ENCODE assay signal across 24 cellular contexts in the genomic region with DNA sequence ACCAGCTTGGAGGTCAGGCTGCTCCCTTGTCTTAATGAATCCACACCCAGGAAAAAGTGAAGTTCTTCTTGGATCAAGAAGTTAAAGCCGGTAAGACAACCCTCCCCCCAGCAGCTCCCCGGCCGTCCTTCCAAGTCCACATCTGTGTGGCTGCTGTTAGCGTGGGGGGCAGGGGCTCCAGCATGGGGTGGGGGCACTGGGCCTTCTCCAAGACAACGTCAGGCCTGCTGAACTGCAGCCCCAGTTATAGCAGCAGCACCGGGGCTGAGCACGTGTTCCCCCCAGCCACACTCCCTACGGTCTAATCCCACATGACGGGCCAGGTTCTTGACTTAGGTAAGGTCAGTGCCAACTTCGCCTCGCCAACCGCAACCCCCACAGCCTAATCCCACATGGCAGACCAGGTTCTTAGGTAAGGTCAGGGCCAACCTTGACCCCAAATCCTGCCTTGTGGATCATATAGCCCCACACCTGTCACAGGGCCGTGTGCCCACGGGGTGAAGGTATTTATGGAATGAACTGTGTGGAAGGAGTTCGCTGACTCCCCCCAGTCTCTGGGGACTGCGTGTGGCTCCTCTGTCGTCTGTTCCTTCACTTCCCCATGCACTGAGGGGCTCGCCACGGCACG. TPM values are rescaled to one million over a fixed set of nuclear protein-coding genes. Genes with fewer than 3 reads are reported as not detected.
DNase-seq lines count a peak whose midpoint lies in the region; ATAC-seq, FAIRE-seq and TF ChIP-seq lines count a peak whose summit lies in the region.
"Had no signal": no experiment of that assay in that cellular context is flagged by ENCODE, and none has a peak within 500 bp of the region (broad histone marks: within the 10 kb centered on the region; RNA-seq: fewer than 3 reads in every experiment).

No MANE protein-coding gene starts in this region.

- no peak for TF ChIP-seq EP300 in HepG2 (IDR thresholded peaks at IDR 0.05; ENCODE audit: low read depth in 2 of 2, low read length in 2 of 2)
- TF ChIP-seq EP300 in HepG2 (CRISPR knock-in tag; IDR thresholded peaks at IDR 0.05; ENCODE audit: borderline replicate concordance) = no peak

- H3K9ac ChIP-seq in BLaER1 treated with 17β-estradiol and CSF1 and Interleukin-3, amounts not matched to agents 10 nM and 100 nM = no peak overlapping the region
- H3K9ac ChIP-seq in IMR-90 (ENCODE audit: low read depth, low read length) (no peak overlapping the region), kidney (ENCODE audit: low read length in 2 of 2) (no peak overlapping the region), HepG2 (ENCODE audit: insufficient read depth, low read depth, low read length) (no peak overlapping the region)

- no peak overlapping the region for H2BK120ac ChIP-seq in IMR-90 (ENCODE audit: low read depth, low read length)

- H3K36me3 ChIP-seq in BLaER1 treated with 17β-estradiol and CSF1 and Interleukin-3, amounts not matched to agents 10 nM and 100 nM = no peaks in the 10 kb centered on the region
- H3K36me3 ChIP-seq in IMR-90 (ENCODE audit: control insufficient read depth, insufficient read depth, low read length) (no peaks in the 10 kb centered on the region), kidney (ENCODE audit: control insufficient read depth in 1 of 2, insufficient read depth in 2 of 2, low read length in 2 of 2) (no peaks in the 10 kb centered on the region), HepG2 (replicated peaks in 1 of 2; ENCODE audit: control insufficient read depth in 1 of 2, insufficient read depth in 2 of 2, low read length in 2 of 2) (no peaks in the 10 kb centered on the region)
- H3K36me3 ChIP-seq: HAP-1 had no signal

- peak overlapping the region; percentile 19 for H2AFZ ChIP-seq in IMR-90 (replicated peaks; ENCODE audit: low read length, poor library complexity)
- no peak overlapping the region for H2AFZ ChIP-seq in HepG2 (ENCODE audit: low read length)

- ATAC-seq in IMR-90 (ENCODE audit: low read depth) (no peak), HG03442 (IDR thresholded peaks at IDR 0.05; ENCODE audit: unreplicated experiment) (no peak), HepG2 (no peak)

- H4K5ac ChIP-seq in IMR-90 (ENCODE audit: low read depth, low read length) = no peak overlapping the region

- no peak overlapping the region for H2AK9ac ChIP-seq in IMR-90 (replicated peaks; ENCODE audit: low read depth, low read length, poor library complexity)

- no peak overlapping the region for H3K4ac ChIP-seq in IMR-90 (ENCODE audit: low read depth, low read length)

- H3K14ac ChIP-seq in IMR-90 (replicated peaks; ENCODE audit: low read depth, low read length) = no peak overlapping the region

- CTCF ChIA-PET in IMR-90 (lab: Yijun Ruan, JAX) (no interaction called here), HepG2 (lab: Yijun Ruan, JAX; ENCODE audit: low intra/inter-chr PET ratio, low total read pairs) (no interaction called here)

- H3K4me1 ChIP-seq in BLaER1 treated with 17β-estradiol and CSF1 and Interleukin-3, amounts not matched to agents 10 nM and 100 nM = peaks cover 0 to 20% (median 16%) of the 10 kb centered on the region in 10 experiments; a peak in 15 of 20 replicates
- no peaks in the 10 kb centered on the region for H3K4me1 ChIP-seq in IMR-90 (ENCODE audit: control insufficient read depth, insufficient read depth, low read length)
- H3K4me1 ChIP-seq in kidney (ENCODE audit: control insufficient read depth in 1 of 2, insufficient read depth in 1 of 2, low read depth in 1 of 2, low read length in 2 of 2) = no peaks in the 10 kb centered on the region
- no peaks in the 10 kb centered on the region for H3K4me1 ChIP-seq in HepG2 (ENCODE audit: insufficient read depth, low read length)
- H3K4me1 ChIP-seq: HAP-1 had no signal

- H3K56ac ChIP-seq in IMR-90 (ENCODE audit: extremely low read depth, insufficient read depth, low read length) = no peak overlapping the region; the same call in 1 of the 2 replicates

- peaks cover 0 to 11% (median 7%) of the 10 kb centered on the region in 11 experiments; a peak in 9 of 22 replicates for H3K9me3 ChIP-seq in BLaER1 treated with 17β-estradiol and CSF1 and Interleukin-3, amounts not matched to agents 10 nM and 100 nM (replicated peaks in 1 of 11)
- H3K9me3 ChIP-seq in IMR-90 (ENCODE audit: control insufficient read depth, insufficient read depth, low read length) = no peaks in the 10 kb centered on the region
- no peaks in the 10 kb centered on the region for H3K9me3 ChIP-seq in kidney (ENCODE audit: control insufficient read depth in 1 of 2, low read length in 2 of 2)
- no peaks in the 10 kb centered on the region for H3K9me3 ChIP-seq in HepG2 (ENCODE audit: low read length)
- H3K9me3 ChIP-seq: HAP-1 had no signal

- no peak overlapping the region for H2BK20ac ChIP-seq in IMR-90 (ENCODE audit: low read depth, low read length)

- H2BK15ac ChIP-seq in IMR-90 (ENCODE audit: low read depth, low read length) = no peak overlapping the region

- H3K4me3 ChIP-seq in BLaER1 treated with 17β-estradiol and CSF1 and Interleukin-3, amounts not matched to agents 10 nM and 100 nM = no peak overlapping the region
- no peak overlapping the region for H3K4me3 ChIP-seq in IMR-90 (ENCODE audit: insufficient read depth, low read depth, low read length)
- no peak overlapping the region for H3K4me3 ChIP-seq in kidney (ENCODE audit: low read length in 2 of 2)
- H3K4me3 ChIP-seq in HepG2 (replicated peaks in 1 of 3; ENCODE audit: insufficient read depth in 1 of 3, low read depth in 2 of 3, low read length in 3 of 3) = no peak overlapping the region
- H3K4me3 ChIP-seq: HAP-1 had no signal

- H3K23ac ChIP-seq in IMR-90 (ENCODE audit: low read depth, low read length) = no peak overlapping the region

- H2BK5ac ChIP-seq in IMR-90 (ENCODE audit: low read depth, low read length, poor library complexity, severe bottlenecking) = no peak overlapping the region

- H3K4me2 ChIP-seq in BLaER1 treated with 17β-estradiol and CSF1 and Interleukin-3, amounts not matched to agents 10 nM and 100 nM = peak overlapping the region in 9 of 11 experiments; percentile 4 to 72 (median 61); a peak in 17 of 22 replicates
- H3K4me2 ChIP-seq in IMR-90 (ENCODE audit: low read depth, low read length) = no peak overlapping the region
- H3K4me2 ChIP-seq in HepG2 (ENCODE audit: low read depth, low read length) = no peak overlapping the region

- no peak overlapping the region for H3K18ac ChIP-seq in IMR-90 (ENCODE audit: low read depth, low read length)

- H3K79me2 ChIP-seq in HepG2 (ENCODE audit: insufficient read depth, low read length) = no peaks in the 10 kb centered on the region

- BruUV-seq in IMR-90 (replicated peaks; lab: Mats Ljungman, UMichigan) (no TSS peak), HepG2 (replicated peaks; lab: Mats Ljungman, UMichigan) (no TSS peak)

- in situ Hi-C loops in IMR-90 (cut with MboI; ENCODE audit: low sequenced_read_pairs) (no loop called here), HepG2 (cut with HindIII; ENCODE audit: extremely low pct_ligation_motif_present, low pct_unique_long_range_greater_than_20kb) (no loop called here)

- H4K20me1 ChIP-seq in BLaER1 treated with 17β-estradiol and CSF1 and Interleukin-3, amounts not matched to agents 10 nM and 100 nM = peaks cover 0 to 14% (median 0%) of the 10 kb centered on the region in 11 experiments; a peak in 1 of 22 replicates
- H4K20me1 ChIP-seq in IMR-90 (ENCODE audit: insufficient read depth, low read length) = no peaks in the 10 kb centered on the region
- no peaks in the 10 kb centered on the region for H4K20me1 ChIP-seq in HepG2 (ENCODE audit: insufficient read depth, low read length)

- TF ChIP-seq POLR2A in IMR-90 (IDR thresholded peaks at IDR 0.05; ENCODE audit: low read depth, low read length) (no peak), HepG2 (IDR thresholded peaks at IDR 0.05; ENCODE audit: insufficient read depth in 1 of 2, low read depth in 2 of 2, low read length in 2 of 2) (no peak)

- H3K27me3 ChIP-seq in BLaER1 treated with 17β-estradiol and CSF1 and Interleukin-3, amounts not matched to agents 10 nM and 100 nM = peaks cover 0 to 34% (median 12%) of the 10 kb centered on the region in 11 experiments; a peak in 12 of 22 replicates
- H3K27me3 ChIP-seq in IMR-90 (ENCODE audit: control insufficient read depth, insufficient read depth, low read length) (no peaks in the 10 kb centered on the region; the same call in 1 of the 2 replicates), HepG2 (ENCODE audit: control insufficient read depth in 1 of 2, insufficient read depth in 2 of 2, low read length in 2 of 2) (peaks cover 25 to 93% of the 10 kb centered on the region in 2 experiments)

- no peaks in the 10 kb centered on the region for H3K79me1 ChIP-seq in IMR-90 (ENCODE audit: low read depth in 1 of 2, low read length in 2 of 2)

- DNase-seq in IMR-90 (no peak), kidney (peak; percentile 41), posterior vena cava (ENCODE audit: low spot score) (peak; percentile 70), iPS-NIHi11 (ENCODE audit: low spot score) (no peak), NCI-H226 (no peak), HepG2 (ENCODE audit: low spot score) (no peak)
- DNase-seq: Calu3; CD4-positive, alpha-beta memory T cell; COR-L47; DMS53; DMS79 treated with DMSO at 0.1 percent for 48 hours; GF-D8; GOT3; HFFc6 had no signal

- dilution Hi-C loops in IMR-90 (cut with HindIII; ENCODE audit: low sequenced_read_pairs, unreplicated experiment) = no loop called here

- H3K27ac ChIP-seq in BLaER1 treated with 17β-estradiol and CSF1 and Interleukin-3, amounts not matched to agents 10 nM and 100 nM = no peak overlapping the region
- H3K27ac ChIP-seq in IMR-90 (ENCODE audit: insufficient read depth, low read length) (no peak overlapping the region), kidney (ENCODE audit: low read depth in 2 of 2, low read length in 2 of 2) (no peak overlapping the region), HepG2 (ENCODE audit: extremely low read length, insufficient read depth, low read length) (no peak overlapping the region)

- intact Hi-C loops in IMR-90 (cut with micrococcal nuclease) = no loop called here
- intact Hi-C loops in kidney (cut with DNase I) = no loop called here
- intact Hi-C loops in posterior vena cava (cut with DNase I) = no loop called here
- intact Hi-C loops in HepG2 (cut with micrococcal nuclease; ENCODE audit: unreplicated experiment) = no loop called here

- H3K9me1 ChIP-seq in IMR-90 (ENCODE audit: insufficient read depth, low read length) = no peaks in the 10 kb centered on the region; the same call in 1 of the 2 replicates

- POLR2A ChIA-PET in IMR-90 (lab: Charles Lee; ENCODE audit: unreplicated experiment) = no interaction called here
- POLR2A ChIA-PET in HepG2 (lab: Yijun Ruan, JAX) = no interaction called here

- FAIRE-seq in kidney (lab: Jason Lieb, UNC) (no peak), HepG2 (lab: Jason Lieb, UNC) (no peak)
- FAIRE-seq: GM12891, GM18507, H54 had no signal

- TF ChIP-seq RAD21 in IMR-90 (IDR thresholded peaks at IDR 0.05; ENCODE audit: low read length) (no peak), HepG2 (CRISPR knock-in tag; IDR thresholded peaks at IDR 0.05) (no peak)

- H2AK5ac ChIP-seq in IMR-90 (ENCODE audit: low read depth, low read length) = no peak overlapping the region

- no CpG with 5 or more reads among the region's 20 CpGs for WGBS in IMR-90 (ENCODE audit: extremely low coverage in 2 of 2, insufficient read length in 1 of 2), 2 experiments
- WGBS in HepG2 (ENCODE audit: low lambda C conversion rate) = 10% methylated on average over 4 of the region's 20 CpGs

- no peak overlapping the region for H4K91ac ChIP-seq in IMR-90 (ENCODE audit: insufficient read depth, low read depth, low read length)

- no peak overlapping the region for H4K8ac ChIP-seq in IMR-90 (ENCODE audit: low read depth in 2 of 2, low read length in 2 of 2)

- TF ChIP-seq CTCF in IMR-90 (conservative IDR thresholded peaks at IDR 0.05; ENCODE audit: low read depth, low read length) = no peak
- no peak for TF ChIP-seq CTCF in kidney (IDR thresholded peaks at IDR 0.05; ENCODE audit: borderline replicate concordance, extremely low read depth, insufficient read depth)
- no peak for TF ChIP-seq CTCF in HepG2 (CRISPR knock-in tag; IDR thresholded peaks at IDR 0.05)

RNA-seq across cellular contexts. Expression of a gene that starts 30.4 kb away (rescaled TPM):
- total RNA-seq in IMR-90 (2012; rRNA removed) (not detected in 2 replicates), kidney (0.13 TPM), posterior vena cava (under 1 TPM; 0.14 to 0.19 TPM), HepG2 (2016; rRNA removed; fragmentation: Illumina TruSeq; extraction: Trizol) (not detected in 2 replicates)
- polyA plus RNA-seq in IMR-90 (2012; rRNA removed) (not detected in 2 replicates), kidney (ENCODE audit: insufficient read depth, low read depth, low replicate concordance) (not detected), HepG2 (2011; rRNA removed) (not detected in 2 replicates)
- 0.01 TPM in 1 of 2 replicates, not detected in the other for polyA plus RNA-seq in IMR-90 (2012; cell fraction: cytosol; rRNA removed)
- 0.03 TPM in 1 of 2 replicates, not detected in the other for polyA plus RNA-seq in IMR-90 (2012; cell fraction: nucleus; rRNA removed; ENCODE audit: low replicate concordance)
- not detected in 2 replicates for total RNA-seq in HepG2 (2016; cell fraction: cytosol; rRNA removed; fragmentation: Illumina TruSeq; extraction: Trizol; ENCODE audit: low read depth)
- total RNA-seq in HepG2 (2016; cell fraction: insoluble cytoplasmic fraction; rRNA removed; fragmentation: Illumina TruSeq; extraction: Trizol) = not detected in 2 replicates
- not detected in 2 replicates for total RNA-seq in HepG2 (2016; cell fraction: membrane; rRNA removed; fragmentation: Illumina TruSeq; extraction: Trizol)
- total RNA-seq in HepG2 (2016; cell fraction: nucleus; rRNA removed; fragmentation: Illumina TruSeq; extraction: Trizol) = not detected in 2 replicates
- not detected in 2 replicates for polyA plus RNA-seq in HepG2 (2011; cell fraction: cytosol; rRNA removed)
- not detected in 2 replicates for polyA plus RNA-seq in HepG2 (2011; cell fraction: nucleus; rRNA removed)
- polyA plus RNA-seq in HepG2 (2012) = not detected in 2 replicates
- not detected in 2 replicates for polyA plus RNA-seq in HepG2 (2016; cell fraction: cytosol; fragmentation: Illumina TruSeq; extraction: Trizol; ENCODE audit: low read depth)
- not detected in 2 replicates for polyA plus RNA-seq in HepG2 (2016; cell fraction: insoluble cytoplasmic fraction; fragmentation: Illumina TruSeq; extraction: Trizol; ENCODE audit: low read depth)
- not detected in 2 replicates for polyA plus RNA-seq in HepG2 (2016; cell fraction: membrane; fragmentation: Illumina TruSeq; extraction: Trizol; ENCODE audit: low read depth)
- polyA plus RNA-seq in HepG2 (2016; cell fraction: nucleus; fragmentation: Illumina TruSeq; extraction: Trizol; ENCODE audit: insufficient read depth, low read depth) = not detected in 2 replicates
- not detected in 2 replicates for polyA minus RNA-seq in HepG2 (2011; rRNA and poly(A)+ RNA removed; ENCODE audit: low replicate concordance)
- not detected in 2 replicates for polyA minus RNA-seq in HepG2 (2011; cell fraction: cytosol; rRNA and poly(A)+ RNA removed)
- polyA minus RNA-seq in HepG2 (2011; cell fraction: nucleus; rRNA and poly(A)+ RNA removed) = not detected in 2 replicates
- total RNA-seq: A172; A673; CD4-positive, alpha-beta memory T cell; G401; HFFc6 had no signal
- polyA plus RNA-seq: BJ; CD4-positive, alpha-beta memory T cell had no signal

Comparison
In these comparisons a context has a peak if more than half of its experiments do, and no peak if none do; other contexts are left out.
1. H3K4me2 ChIP-seq: peak in BLaER1 treated with 17β-estradiol and CSF1 and Interleukin-3, amounts not matched to agents 10 nM and 100 nM (9 of 11); none in IMR-90 (single experiment) and HepG2 (single experiment).
2. DNase-seq: peak in kidney (single experiment) and posterior vena cava (single experiment); none in IMR-90 (single experiment), iPS-NIHi11 (single experiment), NCI-H226 (single experiment) and HepG2 (single experiment).